1 cellular context compared by ENCODE assay signal in the genomic region with DNA sequence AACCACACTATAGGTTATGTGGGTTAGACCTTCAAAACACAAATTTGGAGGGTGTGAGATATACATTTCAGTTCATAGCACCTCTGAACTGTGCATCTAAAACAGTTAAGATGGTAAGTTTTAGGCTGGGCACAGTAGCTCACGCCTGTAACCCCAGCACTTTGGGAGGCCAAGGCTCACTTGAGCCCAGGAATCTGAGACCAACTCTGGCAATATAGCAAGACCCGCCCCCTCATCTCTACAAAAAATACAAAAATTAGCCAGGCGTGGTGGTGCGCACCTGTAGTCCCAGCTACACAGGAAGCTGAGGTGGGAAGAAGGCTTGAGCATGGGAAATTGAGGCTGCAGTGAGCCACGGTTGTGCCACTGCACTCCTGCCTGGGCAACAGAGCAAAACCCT.
TF ChIP-seq lines count a peak whose summit lies in the region.

No MANE protein-coding gene starts in this region.

TF ChIP-seq in SK-N-SH, 30 proteins besides CTCF, POLR2A, EP300 and RAD21 (continued from another document):
- TF ChIP-seq, protein P1, sequence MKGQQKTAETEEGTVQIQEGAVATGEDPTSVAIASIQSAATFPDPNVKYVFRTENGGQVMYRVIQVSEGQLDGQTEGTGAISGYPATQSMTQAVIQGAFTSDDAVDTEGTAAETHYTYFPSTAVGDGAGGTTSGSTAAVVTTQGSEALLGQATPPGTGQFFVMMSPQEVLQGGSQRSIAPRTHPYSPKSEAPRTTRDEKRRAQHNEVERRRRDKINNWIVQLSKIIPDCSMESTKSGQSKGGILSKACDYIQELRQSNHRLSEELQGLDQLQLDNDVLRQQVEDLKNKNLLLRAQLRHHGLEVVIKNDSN (IDR thresholded peaks at IDR 0.05; ENCODE audit: borderline replicate concordance, low read depth) = no peak
- TF ChIP-seq EZH2phosphoT487 (IDR thresholded peaks at IDR 0.05; ENCODE audit: borderline replicate concordance, low read depth) (no peak), GABPA (IDR thresholded peaks at IDR 0.05; ENCODE audit: low read depth) (no peak), FOXM1 (IDR thresholded peaks at IDR 0.05; ENCODE audit: low read depth) (no peak), CHD2 (IDR thresholded peaks at IDR 0.05; ENCODE audit: low read length, partially characterized antibody) (no peak), NRF1 (IDR thresholded peaks at IDR 0.05; ENCODE audit: low read depth, low read length) (no peak), SIN3A (IDR thresholded peaks at IDR 0.05; ENCODE audit: borderline replicate concordance, low read depth, low read length) (no peak), RCOR1 (IDR thresholded peaks at IDR 0.05; ENCODE audit: low read length) (no peak), POLR2AphosphoS5 (IDR thresholded peaks at IDR 0.05; ENCODE audit: low read depth, low read length) (no peak)
- TF ChIP-seq, protein P2, sequence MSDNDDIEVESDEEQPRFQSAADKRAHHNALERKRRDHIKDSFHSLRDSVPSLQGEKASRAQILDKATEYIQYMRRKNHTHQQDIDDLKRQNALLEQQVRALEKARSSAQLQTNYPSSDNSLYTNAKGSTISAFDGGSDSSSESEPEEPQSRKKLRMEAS (IDR thresholded peaks at IDR 0.05; ENCODE audit: low read depth) = no peak
